ENCODE assay signal across 22 cellular contexts in the genomic region with DNA sequence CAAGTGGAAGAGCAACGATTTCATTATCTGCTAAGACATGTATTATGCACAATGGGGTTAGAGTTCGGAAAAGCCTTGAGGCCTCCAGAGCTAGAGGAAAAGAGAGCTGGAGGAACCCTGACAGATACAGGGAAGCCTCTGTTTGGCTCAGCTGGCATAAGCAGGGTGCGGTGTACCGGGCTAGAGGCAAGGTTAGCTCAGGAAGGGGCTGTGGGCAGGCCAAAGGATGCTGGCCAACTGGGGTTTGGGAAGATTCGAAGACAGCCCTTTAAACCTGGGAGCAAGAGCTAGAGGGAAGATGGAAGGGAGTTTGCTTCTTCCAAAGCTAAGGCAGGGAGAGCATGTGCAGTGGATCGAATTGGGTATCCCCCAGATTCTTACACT.
DNase-seq lines count a peak whose midpoint lies in the region; ATAC-seq and TF ChIP-seq lines count a peak whose summit lies in the region.
"Had no signal": no experiment of that assay in that cellular context is flagged by ENCODE, and none has a peak within 500 bp of the region (broad histone marks: within the 10 kb centered on the region; RNA-seq: fewer than 3 reads in every experiment).

No MANE protein-coding gene starts in this region.

- peak; percentile 14 for DNase-seq in activated CD8-positive, alpha-beta memory T cell treated with anti-CD3 and anti-CD28 coated beads, Interleukin-2, amount 10 ng/mL, durations not matched to agents 7 days and 5 days
- no peak for DNase-seq in activated CD8-positive, alpha-beta memory T cell treated with anti-CD3 and anti-CD28 coated beads, Interleukin-2, amount 50 U/mL, for 4 hours
- DNase-seq in body of pancreas (no peak), islet precursor cell (peak; percentile 32), vagina (ENCODE audit: extremely low spot score in 2 of 2) (peak; percentile 37 to 58), smooth muscle cell (lab: John Stamatoyannopoulos, UW; ENCODE audit: unreplicated experiment) (no peak), C1 segment of cervical spinal cord (lab: John Stamatoyannopoulos, UW) (no peak), NCI-H1092 (lab: John Stamatoyannopoulos, UW) (no peak)
- DNase-seq: ACHN, GDM1, HCEC 1CT, KG1, NCI-H1105, NCI-H146, NCI-H2029 treated with DMSO at 0.1 percent for 48 hours, NCI-H226, NCI-H510A treated with DMSO at 0.1 percent for 48 hours, NCI-H748 treated with DMSO at 0.1 percent for 48 hours, SIG-M5 had no signal

- no peak overlapping the region for H2AFZ ChIP-seq in smooth muscle cell (ENCODE audit: low read depth)
- H2AFZ ChIP-seq: GM23338 had no signal

- no peaks in the 10 kb centered on the region for H3F3A ChIP-seq in smooth muscle cell (ENCODE audit: low read depth)

- WGBS in body of pancreas, 2 donors = 79 to 86% methylated on average over 6 of the region's 6 CpGs
- WGBS in smooth muscle cell (ENCODE audit: low lambda C conversion rate) = 90% methylated on average over 6 of the region's 6 CpGs

- H3K9me3 Mint-ChIP-seq in activated CD8-positive, alpha-beta memory T cell treated with anti-CD3 and anti-CD28 coated beads, Interleukin-2, amount 10 ng/mL, durations not matched to agents 7 days and 5 days (ENCODE audit: low read depth) = no peaks in the 10 kb centered on the region
- H3K9me3 Mint-ChIP-seq: GM23338 had no signal

- no peaks in the 10 kb centered on the region for H3K9me3 ChIP-seq in body of pancreas
- H3K9me3 ChIP-seq in vagina = no peaks in the 10 kb centered on the region
- no peaks in the 10 kb centered on the region for H3K9me3 ChIP-seq in smooth muscle cell (replicated peaks; ENCODE audit: low read depth)

- intact Hi-C loops in body of pancreas (cut with DNase I) (no loop called here), vagina (cut with DNase I) (no loop called here)

- H3K27me3 ChIP-seq in body of pancreas (no peaks in the 10 kb centered on the region), vagina (no peaks in the 10 kb centered on the region), smooth muscle cell (ENCODE audit: low read depth) (no peaks in the 10 kb centered on the region)
- H3K27me3 ChIP-seq: BLaER1 treated with 17β-estradiol and CSF1 and Interleukin-3, amounts not matched to agents 10 nM and 100 nM had no signal

- CTCF ChIA-PET in activated CD8-positive, alpha-beta memory T cell treated with anti-CD3 and anti-CD28 coated beads, Interleukin-2, amount 10 ng/mL, durations not matched to agents 7 days and 5 days (lab: Charles Lee) = no interaction called here

- H3K9ac ChIP-seq in smooth muscle cell (ENCODE audit: low read depth) = no peak overlapping the region
- H3K9ac ChIP-seq: BLaER1 treated with 17β-estradiol and CSF1 and Interleukin-3, amounts not matched to agents 10 nM and 100 nM had no signal

- H3K4me3 ChIP-seq in body of pancreas (no peak overlapping the region), vagina (no peak overlapping the region), smooth muscle cell (no peak overlapping the region)
- H3K4me3 ChIP-seq: BLaER1 treated with 17β-estradiol and CSF1 and Interleukin-3, amounts not matched to agents 10 nM and 100 nM; GM23338 had no signal

- H3K4me2 ChIP-seq in smooth muscle cell = no peak overlapping the region
- H3K4me2 ChIP-seq: BLaER1 treated with 17β-estradiol and CSF1 and Interleukin-3, amounts not matched to agents 10 nM and 100 nM; GM23338 had no signal

- no peak for ATAC-seq in activated CD8-positive, alpha-beta memory T cell treated with anti-CD3 and anti-CD28 coated beads, Interleukin-2, amount 10 ng/mL, durations not matched to agents 7 days and 5 days
- ATAC-seq in body of pancreas = peak; percentile 5
- ATAC-seq: GM23338 had no signal

- TF ChIP-seq CTCF in body of pancreas (IDR thresholded peaks at IDR 0.05) (no peak), vagina (IDR thresholded peaks at IDR 0.05) (no peak), smooth muscle cell (IDR thresholded peaks at IDR 0.05; ENCODE audit: borderline replicate concordance, insufficient read depth, poor library complexity, severe bottlenecking) (no peak)

- H3K36me3 ChIP-seq in body of pancreas (replicated peaks in 1 of 2; ENCODE audit: insufficient read depth in 1 of 2, low read depth in 2 of 2) (no peaks in the 10 kb centered on the region), vagina (no peaks in the 10 kb centered on the region), smooth muscle cell (ENCODE audit: low read depth) (no peaks in the 10 kb centered on the region)
- H3K36me3 ChIP-seq: BLaER1 treated with 17β-estradiol and CSF1 and Interleukin-3, amounts not matched to agents 10 nM and 100 nM had no signal

- H3K36me3 Mint-ChIP-seq in activated CD8-positive, alpha-beta memory T cell treated with anti-CD3 and anti-CD28 coated beads, Interleukin-2, amount 10 ng/mL, durations not matched to agents 7 days and 5 days = no peaks in the 10 kb centered on the region

- H3K27ac ChIP-seq in body of pancreas = peak overlapping the region in 2 of 4 donors; percentile 41 to 65
- no peak overlapping the region for H3K27ac ChIP-seq in vagina
- no peak overlapping the region for H3K27ac ChIP-seq in smooth muscle cell (ENCODE audit: low read depth)
- H3K27ac ChIP-seq: 22Rv1; BLaER1 treated with 17β-estradiol and CSF1 and Interleukin-3, amounts not matched to agents 10 nM and 100 nM had no signal

- H4K20me1 ChIP-seq in smooth muscle cell (ENCODE audit: low read depth) = no peaks in the 10 kb centered on the region
- H4K20me1 ChIP-seq: BLaER1 treated with 17β-estradiol and CSF1 and Interleukin-3, amounts not matched to agents 10 nM and 100 nM had no signal

- peaks cover 11% of the 10 kb centered on the region for H3K4me1 Mint-ChIP-seq in activated CD8-positive, alpha-beta memory T cell treated with anti-CD3 and anti-CD28 coated beads, Interleukin-2, amount 10 ng/mL, durations not matched to agents 7 days and 5 days

- H3K27me3 Mint-ChIP-seq in activated CD8-positive, alpha-beta memory T cell treated with anti-CD3 and anti-CD28 coated beads, Interleukin-2, amount 10 ng/mL, durations not matched to agents 7 days and 5 days = peaks cover 11% of the 10 kb centered on the region

- H3K27ac Mint-ChIP-seq in activated CD8-positive, alpha-beta memory T cell treated with anti-CD3 and anti-CD28 coated beads, Interleukin-2, amount 10 ng/mL, durations not matched to agents 7 days and 5 days = no peak overlapping the region
- H3K27ac Mint-ChIP-seq: GM23338 had no signal

- TF ChIP-seq POLR2A in body of pancreas (IDR thresholded peaks at IDR 0.05) = no peak
- no peak for TF ChIP-seq POLR2A in vagina (IDR thresholded peaks at IDR 0.05)

- H3K4me3 Mint-ChIP-seq in activated CD8-positive, alpha-beta memory T cell treated with anti-CD3 and anti-CD28 coated beads, Interleukin-2, amount 10 ng/mL, durations not matched to agents 7 days and 5 days = no peak overlapping the region
- H3K4me3 Mint-ChIP-seq: GM23338 had no signal

- H3K4me1 ChIP-seq in body of pancreas = peaks cover 23% of the 10 kb centered on the region
- H3K4me1 ChIP-seq in vagina = no peaks in the 10 kb centered on the region
- no peaks in the 10 kb centered on the region for H3K4me1 ChIP-seq in smooth muscle cell (ENCODE audit: low read depth)
- H3K4me1 ChIP-seq: BLaER1 treated with 17β-estradiol and CSF1 and Interleukin-3, amounts not matched to agents 10 nM and 100 nM had no signal

- no peaks in the 10 kb centered on the region for H3K79me2 ChIP-seq in smooth muscle cell (ENCODE audit: low read depth)

Comparison
In these comparisons a context has a peak if more than half of its experiments do, and no peak if none do; other contexts are left out.
1. DNase-seq: peak in activated CD8-positive, alpha-beta memory T cell treated with anti-CD3 and anti-CD28 coated beads, Interleukin-2, amount 10 ng/mL, durations not matched to agents 7 days and 5 days (single experiment), islet precursor cell (single experiment) and vagina (2 of 2); none in activated CD8-positive, alpha-beta memory T cell treated with anti-CD3 and anti-CD28 coated beads, Interleukin-2, amount 50 U/mL, for 4 hours (single experiment), body of pancreas (0 of 4), smooth muscle cell (single experiment), C1 segment of cervical spinal cord (0 of 14) and NCI-H1092 (single experiment).